In the genomic region with DNA sequence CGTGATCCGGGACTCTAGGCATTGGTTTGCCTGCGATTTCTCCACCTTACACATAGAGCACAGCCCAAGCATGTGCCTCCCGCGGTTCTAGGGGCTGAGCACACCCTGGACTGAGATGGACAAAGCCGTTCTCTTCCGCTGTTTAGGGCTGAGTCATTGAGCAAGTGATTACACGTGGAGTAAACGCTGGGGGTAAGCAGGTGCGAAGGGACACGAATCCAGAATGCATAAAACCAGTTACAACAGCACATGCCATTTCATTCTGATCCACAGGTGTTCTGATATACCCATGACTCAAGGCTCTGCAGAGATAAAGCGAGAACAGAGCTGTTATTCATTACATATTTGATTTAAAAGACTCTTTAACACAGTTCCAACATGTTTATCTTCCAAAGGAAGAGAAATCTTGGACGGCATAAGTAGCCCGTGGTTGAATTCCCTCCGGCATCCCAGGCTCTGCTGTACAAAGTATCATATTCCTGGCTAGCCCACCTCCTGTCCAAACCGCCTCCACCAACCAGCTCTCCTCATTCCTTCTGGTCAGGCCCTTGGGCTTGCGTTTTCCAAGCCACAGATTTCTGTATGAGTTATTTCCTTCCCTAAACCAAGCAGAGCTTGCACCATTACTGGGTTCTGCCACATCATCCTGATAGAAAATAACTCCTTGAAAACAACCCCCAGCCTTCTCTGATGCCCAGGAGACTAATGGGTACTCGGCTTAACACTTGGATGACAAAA, we compare ENCODE assay signal across 8 cellular contexts. TPM values are rescaled to one million over a fixed set of nuclear protein-coding genes. Genes with fewer than 3 reads are reported as not detected.
DNase-seq lines count a peak whose midpoint lies in the region; ATAC-seq and TF ChIP-seq lines count a peak whose summit lies in the region.
"Had no signal": no experiment of that assay in that cellular context is flagged by ENCODE, and none has a peak within 500 bp of the region (broad histone marks: within the 10 kb centered on the region; RNA-seq: fewer than 3 reads in every experiment).

No MANE protein-coding gene starts in this region.

- intact Hi-C loops in IMR-90 (cut with micrococcal nuclease), result loop anchor here (5.0 kb wide), 1 partner anchor 333 kb away; no protein-coding TSS in a partner anchor
- intact Hi-C loops in heart left ventricle (cut with DNase I), result no loop called here

- H3K9me3 ChIP-seq in IMR-90 (ENCODE audit: control insufficient read depth, insufficient read depth, low read length), result no peaks in the 10 kb centered on the region
- H3K9me3 ChIP-seq in adipocyte (ENCODE audit: control insufficient read depth, low read length), result peaks cover 2% of the 10 kb centered on the region
- H3K9me3 ChIP-seq in heart left ventricle, result peaks cover 0 to 5% (median 0%) of the 10 kb centered on the region in 12 donors
- H3K9me3 ChIP-seq in suprapubic skin, result no peaks in the 10 kb centered on the region
- H3K9me3 ChIP-seq: upper lobe of left lung had no signal

- H3K18ac ChIP-seq in IMR-90 (ENCODE audit: low read depth, low read length), result no peak overlapping the region

- H2BK15ac ChIP-seq in IMR-90 (ENCODE audit: low read depth, low read length), result peak overlapping the region; percentile 10; the same call in 1 of the 3 replicates

- H3K4me3 ChIP-seq in IMR-90 (ENCODE audit: insufficient read depth, low read depth, low read length) (no peak overlapping the region), adipocyte (ENCODE audit: low read length) (peak overlapping the region; percentile 16), heart left ventricle (no peak overlapping the region), suprapubic skin (no peak overlapping the region)
- H3K4me3 ChIP-seq: upper lobe of left lung had no signal

- dilution Hi-C loops in IMR-90 (cut with HindIII; ENCODE audit: low sequenced_read_pairs, unreplicated experiment), result no loop called here

- no peak for TF ChIP-seq RAD21 in IMR-90 (IDR thresholded peaks at IDR 0.05; ENCODE audit: low read length)

- no peak overlapping the region for H2BK20ac ChIP-seq in IMR-90 (ENCODE audit: low read depth, low read length)

- no peaks in the 10 kb centered on the region for H4K20me1 ChIP-seq in IMR-90 (ENCODE audit: insufficient read depth, low read length)

- H3K36me3 ChIP-seq in IMR-90 (ENCODE audit: control insufficient read depth, insufficient read depth, low read length) (no peaks in the 10 kb centered on the region), adipocyte (ENCODE audit: control insufficient read depth, insufficient read depth, low read length, severe bottlenecking) (no peaks in the 10 kb centered on the region), heart left ventricle (no peaks in the 10 kb centered on the region), suprapubic skin (no peaks in the 10 kb centered on the region)
- H3K36me3 ChIP-seq: upper lobe of left lung had no signal

- H3K9me1 ChIP-seq in IMR-90 (ENCODE audit: insufficient read depth, low read length), result no peaks in the 10 kb centered on the region; the same call in none of the 2 replicates

- H3K9ac ChIP-seq in IMR-90 (ENCODE audit: low read depth, low read length) (no peak overlapping the region), adipocyte (ENCODE audit: low read length) (peak overlapping the region; percentile 76)

- H3K23ac ChIP-seq in IMR-90 (ENCODE audit: low read depth, low read length), result no peak overlapping the region

- CTCF ChIA-PET in IMR-90 (lab: Yijun Ruan, JAX), result no interaction called here

- DNase-seq in IMR-90, result peak; percentile 51
- peak; percentile 17 for DNase-seq in adipocyte (ENCODE audit: low read depth)
- DNase-seq in heart left ventricle, result peak in 4 of 5 donors; percentile 60 to 69 (median 68)
- DNase-seq in suprapubic skin (ENCODE audit: low spot score in 2 of 2), result peak in 1 of 2 donors; percentile 81
- no peak for DNase-seq in NCI-H128 (lab: John Stamatoyannopoulos, UW; ENCODE audit: unreplicated experiment)
- DNase-seq in GM19240 (ENCODE audit: insufficient read length, low spot score), result no peak
- DNase-seq: upper lobe of left lung had no signal

- H3K27ac ChIP-seq in IMR-90 (ENCODE audit: insufficient read depth, low read length) (no peak overlapping the region), heart left ventricle (peak overlapping the region; percentile 11 to 87 (median 66)), suprapubic skin (peak overlapping the region; percentile 78)
- H3K27ac ChIP-seq: upper lobe of left lung had no signal

- 100% methylated on average over 1 of the region's 18 CpGs; no CpG with 5 or more reads in 1 of the 2 experiments for WGBS in IMR-90 (ENCODE audit: extremely low coverage in 2 of 2, insufficient read length in 1 of 2), 2 experiments
- WGBS in heart left ventricle, 4 donors, result 64 to 70% (median 68%) methylated on average over 18 of the region's 18 CpGs
- WGBS in suprapubic skin, result 46% methylated on average over 18 of the region's 18 CpGs

- no peak overlapping the region for H3K14ac ChIP-seq in IMR-90 (replicated peaks; ENCODE audit: low read depth, low read length)

- POLR2A ChIA-PET in IMR-90 (lab: Charles Lee; ENCODE audit: unreplicated experiment), result no interaction called here

- H3K56ac ChIP-seq in IMR-90 (ENCODE audit: extremely low read depth, insufficient read depth, low read length), result no peak overlapping the region

- no peaks in the 10 kb centered on the region for H3K79me1 ChIP-seq in IMR-90 (ENCODE audit: low read depth in 1 of 2, low read length in 2 of 2)

- peaks cover 11% of the 10 kb centered on the region for H3K4me1 ChIP-seq in IMR-90 (ENCODE audit: control insufficient read depth, insufficient read depth, low read length)
- H3K4me1 ChIP-seq in adipocyte (ENCODE audit: control insufficient read depth, insufficient read depth, low read length), result peaks cover 49% of the 10 kb centered on the region
- H3K4me1 ChIP-seq in heart left ventricle, result peaks cover 0 to 39% (median 0%) of the 10 kb centered on the region in 12 donors
- peaks cover 41% of the 10 kb centered on the region for H3K4me1 ChIP-seq in suprapubic skin

- TF ChIP-seq CTCF in IMR-90 (conservative IDR thresholded peaks at IDR 0.05; ENCODE audit: low read depth, low read length), result no peak
- no peak for TF ChIP-seq CTCF in heart left ventricle (IDR thresholded peaks at IDR 0.05)
- no peak for TF ChIP-seq CTCF in suprapubic skin (IDR thresholded peaks at IDR 0.05)

- H3K4ac ChIP-seq in IMR-90 (ENCODE audit: low read depth, low read length), result no peak overlapping the region

- H2AK5ac ChIP-seq in IMR-90 (ENCODE audit: low read depth, low read length), result peak overlapping the region; percentile 14; the same call in 1 of the 2 replicates

- no peak overlapping the region for H2BK120ac ChIP-seq in IMR-90 (ENCODE audit: low read depth, low read length)

- ATAC-seq in IMR-90 (ENCODE audit: low read depth), result no peak
- ATAC-seq in heart left ventricle, result peak; percentile 80 to 89 (median 85)
- ATAC-seq in HG02970 (IDR thresholded peaks at IDR 0.05; ENCODE audit: low FRiP score, unreplicated experiment), result no peak

- no peak overlapping the region for H3K4me2 ChIP-seq in IMR-90 (ENCODE audit: low read depth, low read length)

- no TSS peak for BruUV-seq in IMR-90 (replicated peaks; lab: Mats Ljungman, UMichigan)

- no peak overlapping the region for H2BK5ac ChIP-seq in IMR-90 (ENCODE audit: low read depth, low read length, poor library complexity, severe bottlenecking)

- TF ChIP-seq POLR2A in IMR-90 (IDR thresholded peaks at IDR 0.05; ENCODE audit: low read depth, low read length) (no peak), heart left ventricle (IDR thresholded peaks at IDR 0.05) (no peak), suprapubic skin (IDR thresholded peaks at IDR 0.05) (no peak)

- H2AK9ac ChIP-seq in IMR-90 (replicated peaks; ENCODE audit: low read depth, low read length, poor library complexity), result no peak overlapping the region

- H2AFZ ChIP-seq in IMR-90 (replicated peaks; ENCODE audit: low read length, poor library complexity), result no peak overlapping the region

- H4K91ac ChIP-seq in IMR-90 (ENCODE audit: insufficient read depth, low read depth, low read length), result no peak overlapping the region

- H4K5ac ChIP-seq in IMR-90 (ENCODE audit: low read depth, low read length), result no peak overlapping the region

- no peak overlapping the region for H4K8ac ChIP-seq in IMR-90 (ENCODE audit: low read depth in 2 of 2, low read length in 2 of 2)

- no peaks in the 10 kb centered on the region for H3K27me3 ChIP-seq in IMR-90 (ENCODE audit: control insufficient read depth, insufficient read depth, low read length)
- H3K27me3 ChIP-seq in adipocyte (replicated peaks; ENCODE audit: control insufficient read depth, insufficient read depth, low read length), result no peaks in the 10 kb centered on the region
- no peaks in the 10 kb centered on the region for H3K27me3 ChIP-seq in heart left ventricle
- no peaks in the 10 kb centered on the region for H3K27me3 ChIP-seq in suprapubic skin
- H3K27me3 ChIP-seq: upper lobe of left lung had no signal

- in situ Hi-C loops in IMR-90 (cut with MboI; ENCODE audit: low sequenced_read_pairs), result no loop called here

- TF ChIP-seq EP300 in suprapubic skin (IDR thresholded peaks at IDR 0.05), result no peak

TF ChIP-seq in IMR-90, 13 proteins besides CTCF, POLR2A, EP300 and RAD21 (continues in another document):
- TF ChIP-seq MAZ (IDR thresholded peaks at IDR 0.05; ENCODE audit: borderline replicate concordance, low read depth, low read length) (no peak), MXI1 (IDR thresholded peaks at IDR 0.05; ENCODE audit: borderline replicate concordance, low read depth, low read length) (no peak), BHLHE40 (IDR thresholded peaks at IDR 0.05; ENCODE audit: low read depth, low read length) (no peak), RCOR1 (IDR thresholded peaks at IDR 0.05; ENCODE audit: insufficient replicate concordance, low read length) (no peak)
- TF ChIP-seq, protein P1, sequence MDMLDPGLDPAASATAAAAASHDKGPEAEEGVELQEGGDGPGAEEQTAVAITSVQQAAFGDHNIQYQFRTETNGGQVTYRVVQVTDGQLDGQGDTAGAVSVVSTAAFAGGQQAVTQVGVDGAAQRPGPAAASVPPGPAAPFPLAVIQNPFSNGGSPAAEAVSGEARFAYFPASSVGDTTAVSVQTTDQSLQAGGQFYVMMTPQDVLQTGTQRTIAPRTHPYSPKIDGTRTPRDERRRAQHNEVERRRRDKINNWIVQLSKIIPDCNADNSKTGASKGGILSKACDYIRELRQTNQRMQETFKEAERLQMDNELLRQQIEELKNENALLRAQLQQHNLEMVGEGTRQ (IDR thresholded peaks at IDR 0.05; ENCODE audit: low read depth, low read length), result no peak

RNA-seq across cellular contexts. Expression of gene THBS2, which starts 36.2 kb away (rescaled TPM):
- total RNA-seq in IMR-90 (2012; rRNA removed), result 101 and 113 TPM in 2 replicates
- 97.3 and 106 TPM in 2 replicates for polyA plus RNA-seq in IMR-90 (2012; rRNA removed)
- 99.4 and 135 TPM in 2 replicates for polyA plus RNA-seq in IMR-90 (2012; cell fraction: cytosol; rRNA removed)
- polyA plus RNA-seq in IMR-90 (2012; cell fraction: nucleus; rRNA removed; ENCODE audit: low replicate concordance), result 137 and 172 TPM in 2 replicates
- total RNA-seq in heart left ventricle, result 10 to 100 TPM in 8 of 9 donors, 1 to 10 TPM in 1; 7.9 to 51.7 (median 15.9) TPM
- polyA plus RNA-seq in heart left ventricle, result 10 to 100 TPM in 1 of 2 donors, 1 to 10 TPM in 1; 1.9 to 19.8 TPM
- 100 to 1,000 TPM in 2 of 4 donors, 10 to 100 TPM in 2; 80.9 to 149 (median 107) TPM for total RNA-seq in suprapubic skin

Comparison
In these comparisons a context has a peak if more than half of its experiments do, and no peak if none do; other contexts are left out.
1. ATAC-seq: peak in heart left ventricle (4 of 4); none in IMR-90 (single experiment) and HG02970 (single experiment).
2. DNase-seq: peak in IMR-90 (single experiment), adipocyte (single experiment) and heart left ventricle (4 of 5); none in NCI-H128 (single experiment) and GM19240 (single experiment).